ENCODE assay signal across 8 cellular contexts in genomic region chr12:44015333-44015941, GRCh38.
DNase-seq lines count a peak whose midpoint lies in the region; ATAC-seq and TF ChIP-seq lines count a peak whose summit lies in the region.

No MANE protein-coding gene starts in this region.

- no peak overlapping the region for H3K4me3 ChIP-seq in right lobe of liver

- H3K4me3 Mint-ChIP-seq in central memory CD8-positive, alpha-beta T cell: no peak overlapping the region

- TF ChIP-seq POLR2A in right lobe of liver (IDR thresholded peaks at IDR 0.05): no peak

- peak; percentile 54 to 62 (median 61) for TF ChIP-seq CTCF in right lobe of liver (IDR thresholded peaks at IDR 0.05)

- 0% methylated on average over 3 of the region's 3 CpGs for WGBS in right lobe of liver (ENCODE audit: insufficient coverage, low coverage, low lambda C conversion rate, missing lambda C conversion rate)

- H3K4me1 ChIP-seq in right lobe of liver: peaks cover 0 to 3% (median 0%) of the 10 kb centered on the region in 4 donors

- H3K9me3 Mint-ChIP-seq in central memory CD8-positive, alpha-beta T cell: no peaks in the 10 kb centered on the region

- no peaks in the 10 kb centered on the region for H3K27me3 Mint-ChIP-seq in central memory CD8-positive, alpha-beta T cell

- H3K27ac Mint-ChIP-seq in central memory CD8-positive, alpha-beta T cell (ENCODE audit: low read depth): no peak overlapping the region

- intact Hi-C loops in right lobe of liver (cut with DNase I): no loop called here

- H3K36me3 Mint-ChIP-seq in central memory CD8-positive, alpha-beta T cell (ENCODE audit: insufficient read depth): no peaks in the 10 kb centered on the region

- H3K4me1 Mint-ChIP-seq in central memory CD8-positive, alpha-beta T cell: no peaks in the 10 kb centered on the region

- no peaks in the 10 kb centered on the region for H3K36me3 ChIP-seq in right lobe of liver

- H3K9me3 ChIP-seq in right lobe of liver: no peaks in the 10 kb centered on the region

- no peaks in the 10 kb centered on the region for H3K27me3 ChIP-seq in right lobe of liver

- peak; percentile 30 for DNase-seq in Daoy (ENCODE audit: low read depth)
- DNase-seq in NCI-H748 (lab: John Stamatoyannopoulos, UW; ENCODE audit: unreplicated experiment): peak; percentile 46
- no peak for DNase-seq in central memory CD8-positive, alpha-beta T cell (ENCODE audit: low spot score in 2 of 2)
- DNase-seq in right lobe of liver: no peak
- no peak for DNase-seq in stimulated activated CD4-positive, alpha-beta T cell treated with anti-CD3 and anti-CD28 coated beads, Interleukin-4, amount 100 ng/mL, for 1 hour
- DNase-seq in islet precursor cell: no peak

- no peak overlapping the region for H3K27ac ChIP-seq in right lobe of liver

- ATAC-seq in GM19467 (IDR thresholded peaks at IDR 0.05; ENCODE audit: unreplicated experiment) (peak; percentile 66), HG03521 (IDR thresholded peaks at IDR 0.05; ENCODE audit: unreplicated experiment) (peak; percentile 65), right lobe of liver (peak; percentile 62 to 78 (median 64))
- ATAC-seq in central memory CD8-positive, alpha-beta T cell (replicated peaks; ENCODE audit: extremely low read depth, poor library complexity, severe bottlenecking): peak; percentile 64

Comparison
In these comparisons a context has a peak if more than half of its experiments do, and no peak if none do; other contexts are left out.
1. DNase-seq: peak in Daoy (single experiment) and NCI-H748 (single experiment); none in central memory CD8-positive, alpha-beta T cell (0 of 2), right lobe of liver (0 of 3), stimulated activated CD4-positive, alpha-beta T cell treated with anti-CD3 and anti-CD28 coated beads, Interleukin-4, amount 100 ng/mL, for 1 hour (single experiment) and islet precursor cell (single experiment).
2. Peak in every context shown above with its lines, with median percentiles within 50 percentile points of each other: ATAC-seq.